In genomic region chr6:127592964-127593363, GRCh38 we compare ENCODE assay signal across 22 cellular contexts. TPM values are rescaled to one million over a fixed set of nuclear protein-coding genes. Genes with fewer than 3 reads are reported as not detected.
DNase-seq lines count a peak whose midpoint lies in the region; ATAC-seq, FAIRE-seq and TF ChIP-seq lines count a peak whose summit lies in the region.
"Had no signal": no experiment of that assay in that cellular context is flagged by ENCODE, and none has a peak within 500 bp of the region (broad histone marks: within the 10 kb centered on the region; RNA-seq: fewer than 3 reads in every experiment).

No MANE protein-coding gene starts in this region.

- DNase-seq in DMS53 (lab: John Stamatoyannopoulos, UW) (peak; percentile 65), HEK293T (ENCODE audit: extremely low spot score) (peak; percentile 12), NCI-H774 (lab: John Stamatoyannopoulos, UW) (peak; percentile 35), GM12892 (ENCODE audit: insufficient read length) (no peak)
- DNase-seq: activated naive CD8-positive, alpha-beta T cell treated with anti-CD3 and anti-CD28 coated beads for 36 hours; cerebellar nuclear complex; foreskin fibroblast; GDM1; Karpas-422; lower lobe of right lung; NCI-H2029; SK-N-SH; small intestine; stimulated activated CD4-positive, alpha-beta T cell treated with anti-CD3 and anti-CD28 coated beads, Interleukin-2, amount 100 ng/mL, for 48 hours; stimulated activated naive B cell treated with anti-CD40 and anti-IgM and Interleukin-4, amounts not matched to agents 10 μg/mL and 1 μg/mL and 100 μg/mL, for 72 hours had no signal

- no peak for FAIRE-seq in GM12892 (lab: Jason Lieb, UNC)
- FAIRE-seq: RCC 7860, small intestine had no signal

- H3K27me3 ChIP-seq in iPS-15b (ENCODE audit: control insufficient read depth, insufficient read depth, low read length) = no peaks in the 10 kb centered on the region

- CTCF ChIA-PET in HEK293T (lab: Yijun Ruan, JAX) = no interaction called here

- H3K9me3 ChIP-seq in iPS-15b (ENCODE audit: control insufficient read depth, insufficient read depth, low read length) = no peaks in the 10 kb centered on the region
- H3K9me3 ChIP-seq: lower lobe of right lung, SK-N-SH, thoracic aorta had no signal

- no peaks in the 10 kb centered on the region for H3K4me1 ChIP-seq in iPS-15b (ENCODE audit: control insufficient read depth, insufficient read depth, low read length)
- H3K4me1 ChIP-seq: lower lobe of right lung had no signal

- ATAC-seq in HG02981 (IDR thresholded peaks at IDR 0.05; ENCODE audit: unreplicated experiment) = no peak
- no peak for ATAC-seq in HG03442 (IDR thresholded peaks at IDR 0.05; ENCODE audit: unreplicated experiment)
- no peak for ATAC-seq in GM18511 (IDR thresholded peaks at IDR 0.05; ENCODE audit: unreplicated experiment)
- ATAC-seq: lower lobe of right lung; stimulated activated naive B cell treated with anti-CD40 and anti-IgM and Interleukin-4, amounts not matched to agents 10 μg/mL and 1 μg/mL and 100 μg/mL, for 72 hours had no signal

- no peak for TF ChIP-seq POLR2A in GM12892 (IDR thresholded peaks at IDR 0.05; ENCODE audit: low read depth, low read length)

- no peak overlapping the region for H3K9ac ChIP-seq in iPS-15b (ENCODE audit: low read depth, low read length)
- H3K9ac ChIP-seq: SK-N-SH had no signal

- POLR2A ChIA-PET in HEK293T (lab: Yijun Ruan, JAX) = no interaction called here

- peak overlapping the region; percentile 39 for H3K4me3 ChIP-seq in iPS-15b (ENCODE audit: low read depth, low read length)
- H3K4me3 ChIP-seq: lower lobe of right lung, thoracic aorta had no signal

- no peaks in the 10 kb centered on the region for H3K36me3 ChIP-seq in iPS-15b (ENCODE audit: control insufficient read depth, insufficient read depth, low read length)
- H3K36me3 ChIP-seq: lower lobe of right lung, thoracic aorta had no signal

TF ChIP-seq in HEK293T, 16 proteins besides CTCF, POLR2A, EP300 and RAD21:
- TF ChIP-seq BHLHE40 (IDR thresholded peaks at IDR 0.05; ENCODE audit: borderline replicate concordance) (no peak), TARDBP (IDR thresholded peaks at IDR 0.05) (no peak), ELF4 (IDR thresholded peaks at IDR 0.05) (no peak), SUZ12 (IDR thresholded peaks at IDR 0.05) (no peak), HDGF (IDR thresholded peaks at IDR 0.05; ENCODE audit: borderline replicate concordance) (no peak), FOXK2 (IDR thresholded peaks at IDR 0.05) (no peak), CTBP1 (IDR thresholded peaks at IDR 0.05; ENCODE audit: borderline replicate concordance) (no peak), LEF1 (IDR thresholded peaks at IDR 0.05; ENCODE audit: borderline replicate concordance) (no peak), ZNF384 (IDR thresholded peaks at IDR 0.05) (no peak), FOXM1 (IDR thresholded peaks at IDR 0.05; ENCODE audit: borderline replicate concordance) (no peak), SP1 (IDR thresholded peaks at IDR 0.05) (no peak), NFRKB (IDR thresholded peaks at IDR 0.05) (no peak), ARNT (IDR thresholded peaks at IDR 0.05) (no peak), FOXA1 (IDR thresholded peaks at IDR 0.05) (no peak), PKNOX1 (IDR thresholded peaks at IDR 0.05) (no peak), L3MBTL2 (conservative IDR thresholded peaks at IDR 0.05) (no peak)
TF ChIP-seq in HEK293T: peak in this region for 0.

RNA-seq across cellular contexts. Expression of gene C6orf58, which starts 16.0 kb away (rescaled TPM):
- not detected for polyA plus RNA-seq in GM12892 (2012; ENCODE audit: missing spikeins)
- polyA plus RNA-seq: CD14-positive monocyte had no signal
